ENCODE assay signal across 22 cellular contexts in the genomic region with DNA sequence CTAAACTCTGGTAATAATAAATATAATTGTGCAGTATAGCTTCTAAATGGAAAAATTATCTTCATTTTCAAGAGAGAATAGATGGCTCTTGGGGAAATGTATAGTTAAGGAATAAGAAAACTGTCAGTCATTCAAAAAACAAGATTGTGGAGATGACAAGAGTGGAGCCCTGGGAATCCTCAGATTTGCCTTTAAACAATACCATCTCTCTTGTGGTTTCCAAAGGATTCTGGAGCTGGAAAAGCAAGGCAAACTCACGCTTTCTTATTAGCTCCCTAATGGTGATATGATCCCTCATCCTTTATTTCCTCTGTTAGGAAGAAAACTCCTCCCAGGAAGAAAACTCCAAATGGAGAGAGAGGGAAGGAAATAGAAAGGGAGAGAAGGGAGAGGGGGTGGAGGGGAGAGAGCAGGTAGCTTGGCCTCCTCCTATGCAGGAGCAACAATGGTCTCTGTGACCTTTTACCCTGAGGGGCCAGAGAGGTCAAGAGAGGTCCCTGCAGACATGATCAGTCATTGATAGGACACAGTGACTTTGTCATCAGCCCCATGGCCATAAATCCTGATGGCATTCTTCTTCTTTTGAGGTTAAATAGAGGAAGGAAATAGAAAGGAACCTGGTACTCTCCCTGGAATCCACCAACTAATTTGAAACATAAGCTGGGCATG.
"Had no signal": no experiment of that assay in that cellular context is flagged by ENCODE, and none has a peak within 500 bp of the region (broad histone marks: within the 10 kb centered on the region; RNA-seq: fewer than 3 reads in every experiment).

No MANE protein-coding gene starts in this region.

- DNase-seq: effector CD4-positive, alpha-beta T cell; endodermal cell; erythroblast; foreskin keratinocyte; left colon; left ventricle myocardium superior; mesenchymal stem cell; naive B cell; nucleus accumbens; ovary; sigmoid colon; stimulated activated CD4-positive, alpha-beta T cell treated with anti-CD3 and anti-CD28 coated beads, Interleukin-2, amount 100 ng/mL, for 24 hours; stimulated activated CD4-positive, alpha-beta T cell treated with anti-CD3 and anti-CD28 coated beads, Interleukin-4, amount 100 ng/mL, for 4 hours; stimulated activated naive B cell treated with anti-CD40 and anti-IgM and Interleukin-4, amounts not matched to agents 10 μg/mL and 1 μg/mL and 100 μg/mL, for 72 hours; stimulated activated naive CD8-positive, alpha-beta T cell treated with anti-CD3 and anti-CD28 coated beads, Interleukin-15, amount 100 ng/mL, for 72 hours; testis; upper lobe of right lung had no signal

- H3K4me1 ChIP-seq: right atrium auricular region, testis, tibial nerve, upper lobe of right lung had no signal

- ATAC-seq: foreskin keratinocyte; left colon; left ventricle myocardium superior; stimulated activated naive B cell treated with anti-CD40 and anti-IgM and Interleukin-4, amounts not matched to agents 10 μg/mL and 1 μg/mL and 100 μg/mL, for 72 hours; stimulated activated naive CD8-positive, alpha-beta T cell treated with anti-CD3 and anti-CD28 coated beads, Interleukin-15, amount 100 ng/mL, for 72 hours; upper lobe of right lung had no signal

- H3K4me3 ChIP-seq: lung, ovary, right atrium auricular region, sigmoid colon, skin epidermis, testis, tibial nerve, upper lobe of right lung, vagina had no signal

- H3K9me3 ChIP-seq: ovary, right atrium auricular region, sigmoid colon, testis, tibial nerve, upper lobe of right lung, vagina had no signal

- H3K27ac ChIP-seq: foreskin keratinocyte, ovary, right atrium auricular region, sigmoid colon, skin epidermis, testis, tibial nerve, upper lobe of right lung, vagina had no signal

- H3K36me3 ChIP-seq: ovary, right atrium auricular region, sigmoid colon, tibial nerve, upper lobe of right lung, vagina had no signal

- H3K27me3 ChIP-seq: foreskin keratinocyte, ovary, right atrium auricular region, sigmoid colon, testis, tibial nerve, upper lobe of right lung, vagina had no signal
